10 cellular contexts compared by ENCODE assay signal in genomic region chr5:15383469-15383868, GRCh38.
DNase-seq lines count a peak whose midpoint lies in the region; ATAC-seq and TF ChIP-seq lines count a peak whose summit lies in the region.
"Had no signal": no experiment of that assay in that cellular context is flagged by ENCODE, and none has a peak within 500 bp of the region (broad histone marks: within the 10 kb centered on the region; RNA-seq: fewer than 3 reads in every experiment).

No MANE protein-coding gene starts in this region.

- in situ Hi-C loops in astrocyte of the cerebellum (cut with HindIII; ENCODE audit: low sequenced_read_pairs) = no loop called here

- TF ChIP-seq CTCF in C4-2B (conservative IDR thresholded peaks at IDR 0.05) (peak; percentile 79), astrocyte of the cerebellum (IDR thresholded peaks at IDR 0.05; ENCODE audit: low read depth, low read length, missing control alignments) (peak; percentile 65), liver (IDR thresholded peaks at IDR 0.05; ENCODE audit: low read depth, low read length, missing input control) (peak; percentile 25), thyroid gland (IDR thresholded peaks at IDR 0.05) (peak in 1 of 6 experiments; percentile 10)

- intact Hi-C loops in thyroid gland (cut with DNase I) = no loop called here

- no peak for TF ChIP-seq POLR2A in thyroid gland (IDR thresholded peaks at IDR 0.05)

- no peak for ATAC-seq in HG02763 (IDR thresholded peaks at IDR 0.05; ENCODE audit: unreplicated experiment)
- ATAC-seq: activated T-cell treated with anti-CD3 and anti-CD28 coated beads, Interleukin-2, amount 50 U/mL, for 4 hours had no signal

- TF ChIP-seq RAD21 in liver (IDR thresholded peaks at IDR 0.05) = peak; percentile 63 to 73

- H3K36me3 ChIP-seq in liver (ENCODE audit: control insufficient read depth in 4 of 4, insufficient read depth in 3 of 4, low read depth in 1 of 4, low read length in 3 of 4) (no peaks in the 10 kb centered on the region), thyroid gland (no peaks in the 10 kb centered on the region)

- H3K27ac ChIP-seq in C4-2B (no peak overlapping the region), liver (ENCODE audit: low read depth in 1 of 2, low read length in 2 of 2) (no peak overlapping the region), thyroid gland (no peak overlapping the region)

- no peaks in the 10 kb centered on the region for H3K9me3 ChIP-seq in liver (ENCODE audit: control insufficient read depth in 4 of 4, low read length in 3 of 4)
- H3K9me3 ChIP-seq in thyroid gland = no peaks in the 10 kb centered on the region

- WGBS in liver = 70% methylated on average over 1 of the region's 1 CpG
- 63 to 64% methylated on average over 1 of the region's 1 CpG for WGBS in thyroid gland, 2 donors

- H3K9ac ChIP-seq in liver (ENCODE audit: low read depth in 1 of 2, low read length in 2 of 2) = no peak overlapping the region

- H3K4me3 ChIP-seq in astrocyte of the cerebellum (ENCODE audit: low read depth, low read length) = no peak overlapping the region
- no peak overlapping the region for H3K4me3 ChIP-seq in liver (ENCODE audit: low read depth in 1 of 3, low read length in 3 of 3)
- no peak overlapping the region for H3K4me3 ChIP-seq in thyroid gland (replicated peaks in 1 of 3)

- peak; percentile 43 for DNase-seq in NCI-H1694 (lab: John Stamatoyannopoulos, UW)
- no peak for DNase-seq in astrocyte of the cerebellum (ENCODE audit: low read depth)
- DNase-seq in thyroid gland = no peak
- no peak for DNase-seq in T1000 (lab: John Stamatoyannopoulos, UW)
- no peak for DNase-seq in COLO668 (lab: John Stamatoyannopoulos, UW; ENCODE audit: unreplicated experiment)
- DNase-seq: activated T-cell treated with anti-CD3 and anti-CD28 coated beads, Interleukin-2, amount 50 U/mL, for 4 hours; stimulated activated CD4-positive, alpha-beta T cell treated with anti-CD3 and anti-CD28 coated beads, Interleukin-2, amount 100 ng/mL, for 24 hours had no signal

- no peaks in the 10 kb centered on the region for H3K4me1 ChIP-seq in liver (ENCODE audit: control insufficient read depth in 4 of 4, insufficient read depth in 4 of 4, low read length in 3 of 4)
- no peaks in the 10 kb centered on the region for H3K4me1 ChIP-seq in thyroid gland

- H3K27me3 ChIP-seq in liver (ENCODE audit: control insufficient read depth in 4 of 4, insufficient read depth in 4 of 4, low read length in 3 of 4) = no peaks in the 10 kb centered on the region
- no peaks in the 10 kb centered on the region for H3K27me3 ChIP-seq in thyroid gland

TF ChIP-seq in liver, 16 proteins besides CTCF, POLR2A, EP300 and RAD21:
- TF ChIP-seq HNF4A (conservative IDR thresholded peaks at IDR 0.05) (no peak), MAX (IDR thresholded peaks at IDR 0.05) (no peak), REST (IDR thresholded peaks at IDR 0.05) (no peak), FOXA1 (IDR thresholded peaks at IDR 0.05) (no peak), ATF3 (IDR thresholded peaks at IDR 0.05) (no peak), GABPA (IDR thresholded peaks at IDR 0.05 in 1 of 2, conservative IDR thresholded peaks at IDR 0.05 in 1 of 2) (no peak), HNF4G (IDR thresholded peaks at IDR 0.05) (no peak), SP1 (IDR thresholded peaks at IDR 0.05) (no peak), YY1 (IDR thresholded peaks at IDR 0.05) (no peak)
